ENCODE assay signal across 8 cellular contexts in the genomic region with DNA sequence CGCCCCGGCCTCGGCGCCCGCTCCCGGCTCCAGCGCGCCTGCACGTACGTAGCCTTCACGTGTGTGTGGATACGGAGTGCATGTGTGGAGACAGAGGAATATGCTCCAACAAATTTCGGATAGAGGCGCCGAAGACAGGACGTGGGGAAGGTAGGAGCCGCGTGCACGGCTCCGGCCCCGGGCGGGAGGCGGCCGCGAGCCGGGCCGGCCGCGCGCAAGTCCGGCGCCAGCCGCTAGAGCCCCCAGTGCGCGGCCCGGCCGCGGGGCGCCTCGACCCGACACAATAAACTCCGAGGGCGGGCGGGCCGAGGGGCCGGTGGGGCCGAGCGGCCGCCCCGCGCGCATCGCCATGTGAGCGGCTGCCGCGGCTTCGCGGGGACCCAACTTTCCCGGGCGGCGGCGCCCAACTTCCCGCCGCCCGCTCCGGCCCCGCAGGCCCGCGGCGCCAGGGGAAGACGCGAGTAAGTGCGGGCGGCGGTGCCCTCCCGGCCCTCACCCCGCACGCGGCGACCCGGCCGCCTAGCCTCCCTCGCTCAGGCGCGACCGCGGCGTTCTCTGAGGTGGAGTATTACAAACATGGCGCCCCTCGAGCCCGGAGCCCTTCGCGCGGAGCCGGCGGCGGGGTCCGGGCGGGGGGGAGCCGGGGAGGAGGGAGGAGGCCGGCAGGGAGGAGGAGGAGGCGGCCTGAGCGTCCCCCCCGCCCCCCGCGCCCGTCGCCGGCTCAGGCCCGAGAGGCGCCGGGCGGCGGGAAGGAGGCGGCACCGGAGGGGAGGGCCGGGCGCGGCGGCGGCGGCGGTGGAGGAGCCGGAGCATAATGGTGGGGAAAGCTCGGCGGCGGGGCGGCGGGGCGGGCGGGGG. TPM values are rescaled to one million over a fixed set of nuclear protein-coding genes. Genes with fewer than 3 reads are reported as not detected.
A peak's percentile ranks its signal among the peaks of the same experiment; 100 is the strongest.
DNase-seq lines count a peak whose midpoint lies in the region; ATAC-seq and TF ChIP-seq lines count a peak whose summit lies in the region.

Gene ZMYND11 (plus strand): TSS at position 713 of the 858 bp plus-strand sequence. CDS start 44,558 bp downstream, outside the sequence.

- peak within 1 kb of the TSS; percentile 96 to 100 (median 99) for H3K9ac ChIP-seq in BLaER1 treated with 17β-estradiol and CSF1 and Interleukin-3, amounts not matched to agents 10 nM and 100 nM

- peaks cover 35 to 45% (median 39%) of the 10 kb centered on the region in 11 experiments for H4K20me1 ChIP-seq in BLaER1 treated with 17β-estradiol and CSF1 and Interleukin-3, amounts not matched to agents 10 nM and 100 nM

- DNase-seq in T follicular helper cell (ENCODE audit: low read depth) (peak; percentile 47), amniotic stem cell (lab: John Stamatoyannopoulos, UW) (peak; percentile 14), left ventricle myocardium superior (peak; percentile 85), putamen (ENCODE audit: low spot score) (peak; percentile 68), vagina (ENCODE audit: extremely low spot score in 2 of 2) (no peak)

- peaks cover 11 to 33% (median 15%) of the 10 kb centered on the region in 11 experiments; a peak in 16 of 22 replicates for H3K27me3 ChIP-seq in BLaER1 treated with 17β-estradiol and CSF1 and Interleukin-3, amounts not matched to agents 10 nM and 100 nM
- H3K27me3 ChIP-seq in vagina = no peaks in the 10 kb centered on the region

- H3K4me2 ChIP-seq in BLaER1 treated with 17β-estradiol and CSF1 and Interleukin-3, amounts not matched to agents 10 nM and 100 nM = peak within 1 kb of the TSS; percentile 93 to 100 (median 98)

- ATAC-seq in GM19043 (IDR thresholded peaks at IDR 0.05; ENCODE audit: low read depth, unreplicated experiment) (peak; percentile 43), HG03354 (IDR thresholded peaks at IDR 0.05; ENCODE audit: poor library complexity, severe bottlenecking, unreplicated experiment) (peak; percentile 53), left ventricle myocardium superior (peak; percentile 86)

- intact Hi-C loops in left ventricle myocardium superior (cut with micrococcal nuclease) (no loop called here), vagina (cut with DNase I) (no loop called here)

- peak within 1 kb of the TSS; percentile 96 to 99 (median 97) for H3K27ac ChIP-seq in BLaER1 treated with 17β-estradiol and CSF1 and Interleukin-3, amounts not matched to agents 10 nM and 100 nM
- peak within 1 kb of the TSS; percentile 97 for H3K27ac ChIP-seq in vagina

- no peak for TF ChIP-seq CTCF in vagina (IDR thresholded peaks at IDR 0.05)

- peaks cover 19 to 32% (median 23%) of the 10 kb centered on the region in 10 experiments for H3K4me1 ChIP-seq in BLaER1 treated with 17β-estradiol and CSF1 and Interleukin-3, amounts not matched to agents 10 nM and 100 nM
- H3K4me1 ChIP-seq in vagina = peaks cover 52% of the 10 kb centered on the region

- H3K9me3 ChIP-seq in BLaER1 treated with 17β-estradiol and CSF1 and Interleukin-3, amounts not matched to agents 10 nM and 100 nM (replicated peaks in 1 of 11) = no peaks in the 10 kb centered on the region
- no peaks in the 10 kb centered on the region for H3K9me3 ChIP-seq in vagina

- no peaks in the 10 kb centered on the region for H3K36me3 ChIP-seq in BLaER1 treated with 17β-estradiol and CSF1 and Interleukin-3, amounts not matched to agents 10 nM and 100 nM
- H3K36me3 ChIP-seq in vagina = no peaks in the 10 kb centered on the region

- H3K4me3 ChIP-seq in BLaER1 treated with 17β-estradiol and CSF1 and Interleukin-3, amounts not matched to agents 10 nM and 100 nM = peak within 1 kb of the TSS; percentile 72 to 87 (median 81)
- peak within 1 kb of the TSS; percentile 72 for H3K4me3 ChIP-seq in vagina

- TF ChIP-seq POLR2A in vagina (IDR thresholded peaks at IDR 0.05) = no peak

RNA-seq across cellular contexts. Expression of gene ZMYND11, which starts in this region (rescaled TPM):
- total RNA-seq in left ventricle myocardium superior (80.7 TPM), vagina (46.4 TPM)

Comparison
In these comparisons a context has a peak if more than half of its experiments do, and no peak if none do; other contexts are left out.
1. DNase-seq: peak in T follicular helper cell (single experiment), amniotic stem cell (single experiment), left ventricle myocardium superior (single experiment) and putamen (single experiment); none in vagina (0 of 2).
2. Peak in every context shown above with its lines, with median percentiles within 50 percentile points of each other: ATAC-seq.